Comparison of ENCODE assay signal across 1 cellular context in the genomic region with DNA sequence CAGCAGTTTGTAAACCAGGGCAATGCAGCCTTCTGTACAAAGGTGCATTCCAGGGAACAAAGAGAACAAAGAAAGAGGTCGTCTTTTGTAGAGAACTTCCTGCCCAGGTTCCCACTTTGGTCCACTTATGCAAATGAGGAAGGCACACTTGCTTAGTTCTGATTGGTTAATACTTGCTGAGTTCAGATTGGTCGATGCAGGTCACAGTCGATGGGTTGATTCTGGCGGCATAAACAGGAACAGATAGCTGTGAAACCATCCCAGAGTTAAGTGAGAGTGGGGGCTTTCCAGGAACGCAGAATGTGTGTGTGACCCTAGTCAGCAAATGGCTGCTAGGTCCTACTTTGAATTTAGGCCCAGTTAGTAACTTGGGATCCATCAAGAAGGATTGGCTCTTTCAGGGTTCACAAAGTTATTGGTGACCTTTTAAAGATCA.
TF ChIP-seq lines count a peak whose summit lies in the region.

No MANE protein-coding gene starts in this region.

TF ChIP-seq in GM12878, 131 proteins besides CTCF, POLR2A, EP300 and RAD21 (continues in another document):
- TF ChIP-seq, protein P1, sequence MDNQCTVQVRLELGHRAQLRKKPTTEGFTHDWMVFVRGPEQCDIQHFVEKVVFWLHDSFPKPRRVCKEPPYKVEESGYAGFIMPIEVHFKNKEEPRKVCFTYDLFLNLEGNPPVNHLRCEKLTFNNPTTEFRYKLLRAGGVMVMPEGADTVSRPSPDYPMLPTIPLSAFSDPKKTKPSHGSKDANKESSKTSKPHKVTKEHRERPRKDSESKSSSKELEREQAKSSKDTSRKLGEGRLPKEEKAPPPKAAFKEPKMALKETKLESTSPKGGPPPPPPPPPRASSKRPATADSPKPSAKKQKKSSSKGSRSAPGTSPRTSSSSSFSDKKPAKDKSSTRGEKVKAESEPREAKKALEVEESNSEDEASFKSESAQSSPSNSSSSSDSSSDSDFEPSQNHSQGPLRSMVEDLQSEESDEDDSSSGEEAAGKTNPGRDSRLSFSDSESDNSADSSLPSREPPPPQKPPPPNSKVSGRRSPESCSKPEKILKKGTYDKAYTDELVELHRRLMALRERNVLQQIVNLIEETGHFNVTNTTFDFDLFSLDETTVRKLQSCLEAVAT (IDR thresholded peaks at IDR 0.05) = peak; percentile 97
- peak in 1 of 2 experiments; percentile 37; a peak in 1 of 4 replicates for TF ChIP-seq BHLHE40 (IDR thresholded peaks at IDR 0.05; ENCODE audit: borderline replicate concordance in 1 of 2, low read depth in 2 of 2, low read length in 1 of 2)
- TF ChIP-seq ATF7 (IDR thresholded peaks at IDR 0.05; ENCODE audit: low read depth) = 0 out of 2 replicates have a peak, but pooled peaks have one; percentile 19
- TF ChIP-seq SP1 (IDR thresholded peaks at IDR 0.05; ENCODE audit: low read depth, low read length) = peak; percentile 56
- TF ChIP-seq, protein P2, sequence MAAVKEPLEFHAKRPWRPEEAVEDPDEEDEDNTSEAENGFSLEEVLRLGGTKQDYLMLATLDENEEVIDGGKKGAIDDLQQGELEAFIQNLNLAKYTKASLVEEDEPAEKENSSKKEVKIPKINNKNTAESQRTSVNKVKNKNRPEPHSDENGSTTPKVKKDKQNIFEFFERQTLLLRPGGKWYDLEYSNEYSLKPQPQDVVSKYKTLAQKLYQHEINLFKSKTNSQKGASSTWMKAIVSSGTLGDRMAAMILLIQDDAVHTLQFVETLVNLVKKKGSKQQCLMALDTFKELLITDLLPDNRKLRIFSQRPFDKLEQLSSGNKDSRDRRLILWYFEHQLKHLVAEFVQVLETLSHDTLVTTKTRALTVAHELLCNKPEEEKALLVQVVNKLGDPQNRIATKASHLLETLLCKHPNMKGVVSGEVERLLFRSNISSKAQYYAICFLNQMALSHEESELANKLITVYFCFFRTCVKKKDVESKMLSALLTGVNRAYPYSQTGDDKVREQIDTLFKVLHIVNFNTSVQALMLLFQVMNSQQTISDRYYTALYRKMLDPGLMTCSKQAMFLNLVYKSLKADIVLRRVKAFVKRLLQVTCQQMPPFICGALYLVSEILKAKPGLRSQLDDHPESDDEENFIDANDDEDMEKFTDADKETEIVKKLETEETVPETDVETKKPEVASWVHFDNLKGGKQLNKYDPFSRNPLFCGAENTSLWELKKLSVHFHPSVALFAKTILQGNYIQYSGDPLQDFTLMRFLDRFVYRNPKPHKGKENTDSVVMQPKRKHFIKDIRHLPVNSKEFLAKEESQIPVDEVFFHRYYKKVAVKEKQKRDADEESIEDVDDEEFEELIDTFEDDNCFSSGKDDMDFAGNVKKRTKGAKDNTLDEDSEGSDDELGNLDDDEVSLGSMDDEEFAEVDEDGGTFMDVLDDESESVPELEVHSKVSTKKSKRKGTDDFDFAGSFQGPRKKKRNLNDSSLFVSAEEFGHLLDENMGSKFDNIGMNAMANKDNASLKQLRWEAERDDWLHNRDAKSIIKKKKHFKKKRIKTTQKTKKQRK (IDR thresholded peaks at IDR 0.05; ENCODE audit: low read depth, low read length) = no peak
- TF ChIP-seq RUNX3 (IDR thresholded peaks at IDR 0.05; ENCODE audit: low read length) = peak; percentile 24; the same call in 1 of the 2 replicates
- TF ChIP-seq, protein P3, sequence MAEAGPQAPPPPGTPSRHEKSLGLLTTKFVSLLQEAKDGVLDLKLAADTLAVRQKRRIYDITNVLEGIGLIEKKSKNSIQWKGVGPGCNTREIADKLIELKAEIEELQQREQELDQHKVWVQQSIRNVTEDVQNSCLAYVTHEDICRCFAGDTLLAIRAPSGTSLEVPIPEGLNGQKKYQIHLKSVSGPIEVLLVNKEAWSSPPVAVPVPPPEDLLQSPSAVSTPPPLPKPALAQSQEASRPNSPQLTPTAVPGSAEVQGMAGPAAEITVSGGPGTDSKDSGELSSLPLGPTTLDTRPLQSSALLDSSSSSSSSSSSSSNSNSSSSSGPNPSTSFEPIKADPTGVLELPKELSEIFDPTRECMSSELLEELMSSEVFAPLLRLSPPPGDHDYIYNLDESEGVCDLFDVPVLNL (IDR thresholded peaks at IDR 0.05; ENCODE audit: low read depth, low read length) = no peak
- TF ChIP-seq, protein P4, sequence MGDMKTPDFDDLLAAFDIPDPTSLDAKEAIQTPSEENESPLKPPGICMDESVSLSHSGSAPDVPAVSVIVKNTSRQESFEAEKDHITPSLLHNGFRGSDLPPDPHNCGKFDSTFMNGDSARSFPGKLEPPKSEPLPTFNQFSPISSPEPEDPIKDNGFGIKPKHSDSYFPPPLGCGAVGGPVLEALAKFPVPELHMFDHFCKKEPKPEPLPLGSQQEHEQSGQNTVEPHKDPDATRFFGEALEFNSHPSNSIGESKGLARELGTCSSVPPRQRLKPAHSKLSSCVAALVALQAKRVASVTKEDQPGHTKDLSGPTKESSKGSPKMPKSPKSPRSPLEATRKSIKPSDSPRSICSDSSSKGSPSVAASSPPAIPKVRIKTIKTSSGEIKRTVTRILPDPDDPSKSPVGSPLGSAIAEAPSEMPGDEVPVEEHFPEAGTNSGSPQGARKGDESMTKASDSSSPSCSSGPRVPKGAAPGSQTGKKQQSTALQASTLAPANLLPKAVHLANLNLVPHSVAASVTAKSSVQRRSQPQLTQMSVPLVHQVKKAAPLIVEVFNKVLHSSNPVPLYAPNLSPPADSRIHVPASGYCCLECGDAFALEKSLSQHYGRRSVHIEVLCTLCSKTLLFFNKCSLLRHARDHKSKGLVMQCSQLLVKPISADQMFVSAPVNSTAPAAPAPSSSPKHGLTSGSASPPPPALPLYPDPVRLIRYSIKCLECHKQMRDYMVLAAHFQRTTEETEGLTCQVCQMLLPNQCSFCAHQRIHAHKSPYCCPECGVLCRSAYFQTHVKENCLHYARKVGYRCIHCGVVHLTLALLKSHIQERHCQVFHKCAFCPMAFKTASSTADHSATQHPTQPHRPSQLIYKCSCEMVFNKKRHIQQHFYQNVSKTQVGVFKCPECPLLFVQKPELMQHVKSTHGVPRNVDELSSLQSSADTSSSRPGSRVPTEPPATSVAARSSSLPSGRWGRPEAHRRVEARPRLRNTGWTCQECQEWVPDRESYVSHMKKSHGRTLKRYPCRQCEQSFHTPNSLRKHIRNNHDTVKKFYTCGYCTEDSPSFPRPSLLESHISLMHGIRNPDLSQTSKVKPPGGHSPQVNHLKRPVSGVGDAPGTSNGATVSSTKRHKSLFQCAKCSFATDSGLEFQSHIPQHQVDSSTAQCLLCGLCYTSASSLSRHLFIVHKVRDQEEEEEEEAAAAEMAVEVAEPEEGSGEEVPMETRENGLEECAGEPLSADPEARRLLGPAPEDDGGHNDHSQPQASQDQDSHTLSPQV (IDR thresholded peaks at IDR 0.05) = no peak; the same call in 1 of the 2 replicates
- TF ChIP-seq YBX1 (IDR thresholded peaks at IDR 0.05) = no peak
- TF ChIP-seq, protein P5, sequence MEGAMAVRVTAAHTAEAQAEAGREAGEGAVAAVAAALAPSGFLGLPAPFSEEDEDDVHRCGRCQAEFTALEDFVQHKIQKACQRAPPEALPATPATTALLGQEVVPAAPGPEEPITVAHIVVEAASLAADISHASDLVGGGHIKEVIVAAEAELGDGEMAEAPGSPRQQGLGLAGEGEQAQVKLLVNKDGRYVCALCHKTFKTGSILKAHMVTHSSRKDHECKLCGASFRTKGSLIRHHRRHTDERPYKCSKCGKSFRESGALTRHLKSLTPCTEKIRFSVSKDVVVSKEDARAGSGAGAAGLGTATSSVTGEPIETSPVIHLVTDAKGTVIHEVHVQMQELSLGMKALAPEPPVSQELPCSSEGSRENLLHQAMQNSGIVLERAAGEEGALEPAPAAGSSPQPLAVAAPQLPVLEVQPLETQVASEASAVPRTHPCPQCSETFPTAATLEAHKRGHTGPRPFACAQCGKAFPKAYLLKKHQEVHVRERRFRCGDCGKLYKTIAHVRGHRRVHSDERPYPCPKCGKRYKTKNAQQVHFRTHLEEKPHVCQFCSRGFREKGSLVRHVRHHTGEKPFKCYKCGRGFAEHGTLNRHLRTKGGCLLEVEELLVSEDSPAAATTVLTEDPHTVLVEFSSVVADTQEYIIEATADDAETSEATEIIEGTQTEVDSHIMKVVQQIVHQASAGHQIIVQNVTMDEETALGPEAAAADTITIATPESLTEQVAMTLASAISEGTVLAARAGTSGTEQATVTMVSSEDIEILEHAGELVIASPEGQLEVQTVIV (IDR thresholded peaks at IDR 0.05; ENCODE audit: borderline replicate concordance, partially characterized antibody) = no peak
- no peak for TF ChIP-seq RBBP5 (conservative IDR thresholded peaks at IDR 0.05)
- no peak for TF ChIP-seq ESRRA (IDR thresholded peaks at IDR 0.05; ENCODE audit: low read length)
- no peak for TF ChIP-seq BACH1 (IDR thresholded peaks at IDR 0.05; ENCODE audit: borderline replicate concordance)
- TF ChIP-seq, protein P6, sequence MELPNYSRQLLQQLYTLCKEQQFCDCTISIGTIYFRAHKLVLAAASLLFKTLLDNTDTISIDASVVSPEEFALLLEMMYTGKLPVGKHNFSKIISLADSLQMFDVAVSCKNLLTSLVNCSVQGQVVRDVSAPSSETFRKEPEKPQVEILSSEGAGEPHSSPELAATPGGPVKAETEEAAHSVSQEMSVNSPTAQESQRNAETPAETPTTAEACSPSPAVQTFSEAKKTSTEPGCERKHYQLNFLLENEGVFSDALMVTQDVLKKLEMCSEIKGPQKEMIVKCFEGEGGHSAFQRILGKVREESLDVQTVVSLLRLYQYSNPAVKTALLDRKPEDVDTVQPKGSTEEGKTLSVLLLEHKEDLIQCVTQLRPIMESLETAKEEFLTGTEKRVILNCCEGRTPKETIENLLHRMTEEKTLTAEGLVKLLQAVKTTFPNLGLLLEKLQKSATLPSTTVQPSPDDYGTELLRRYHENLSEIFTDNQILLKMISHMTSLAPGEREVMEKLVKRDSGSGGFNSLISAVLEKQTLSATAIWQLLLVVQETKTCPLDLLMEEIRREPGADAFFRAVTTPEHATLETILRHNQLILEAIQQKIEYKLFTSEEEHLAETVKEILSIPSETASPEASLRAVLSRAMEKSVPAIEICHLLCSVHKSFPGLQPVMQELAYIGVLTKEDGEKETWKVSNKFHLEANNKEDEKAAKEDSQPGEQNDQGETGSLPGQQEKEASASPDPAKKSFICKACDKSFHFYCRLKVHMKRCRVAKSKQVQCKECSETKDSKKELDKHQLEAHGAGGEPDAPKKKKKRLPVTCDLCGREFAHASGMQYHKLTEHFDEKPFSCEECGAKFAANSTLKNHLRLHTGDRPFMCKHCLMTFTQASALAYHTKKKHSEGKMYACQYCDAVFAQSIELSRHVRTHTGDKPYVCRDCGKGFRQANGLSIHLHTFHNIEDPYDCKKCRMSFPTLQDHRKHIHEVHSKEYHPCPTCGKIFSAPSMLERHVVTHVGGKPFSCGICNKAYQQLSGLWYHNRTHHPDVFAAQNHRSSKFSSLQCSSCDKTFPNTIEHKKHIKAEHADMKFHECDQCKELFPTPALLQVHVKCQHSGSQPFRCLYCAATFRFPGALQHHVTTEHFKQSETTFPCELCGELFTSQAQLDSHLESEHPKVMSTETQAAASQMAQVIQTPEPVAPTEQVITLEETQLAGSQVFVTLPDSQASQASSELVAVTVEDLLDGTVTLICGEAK (IDR thresholded peaks at IDR 0.05; ENCODE audit: borderline replicate concordance) = 0 out of 2 replicates have a peak, but pooled peaks have one; percentile 1
- peak; percentile 99 for TF ChIP-seq RELA (IDR thresholded peaks at IDR 0.05; ENCODE audit: borderline replicate concordance, partially characterized antibody)
- no peak for TF ChIP-seq ASH2L (IDR thresholded peaks at IDR 0.05; ENCODE audit: borderline replicate concordance, low read depth)
- peak in 1 of 2 experiments; percentile 40; a peak in 2 of 4 replicates for TF ChIP-seq IKZF2 (IDR thresholded peaks at IDR 0.05)
- TF ChIP-seq MEF2A (IDR thresholded peaks at IDR 0.05; ENCODE audit: insufficient read depth, low read depth, low read length) = 0 out of 2 replicates have a peak, but pooled peaks have one; percentile 11
- no peak for TF ChIP-seq IRF4 (IDR thresholded peaks at IDR 0.05; ENCODE audit: low read depth, low read length)
- peak; percentile 65; the same call in 1 of the 2 replicates for TF ChIP-seq TAF1 (IDR thresholded peaks at IDR 0.05; ENCODE audit: borderline replicate concordance, low read depth, low read length)
- TF ChIP-seq MTA2 (IDR thresholded peaks at IDR 0.05; ENCODE audit: low read depth) = 0 out of 2 replicates have a peak, but pooled peaks have one; percentile 26
- TF ChIP-seq JUND (IDR thresholded peaks at IDR 0.05; ENCODE audit: low read depth, low read length) = no peak
- TF ChIP-seq PAX5 (IDR thresholded peaks at IDR 0.05; ENCODE audit: borderline replicate concordance, low read depth, low read length) = peak; percentile 90
- peak; percentile 71 for TF ChIP-seq POLR2AphosphoS5 (IDR thresholded peaks at IDR 0.05; ENCODE audit: low read length)
- peak; percentile 13 for TF ChIP-seq MEF2B (IDR thresholded peaks at IDR 0.05; ENCODE audit: partially characterized antibody, poor library complexity, severe bottlenecking)
- no peak; the same call in 1 of the 2 replicates for TF ChIP-seq GATAD2B (conservative IDR thresholded peaks at IDR 0.05; ENCODE audit: low read depth)
- TF ChIP-seq CREB1 (IDR thresholded peaks at IDR 0.05; ENCODE audit: low read depth) = peak; percentile 58; the same call in 1 of the 2 replicates
- no peak for TF ChIP-seq MTA3 (IDR thresholded peaks at IDR 0.05; ENCODE audit: borderline replicate concordance, low read length)
- peak; percentile 47; the same call in 1 of the 2 replicates for TF ChIP-seq FOXK2 (IDR thresholded peaks at IDR 0.05)
- TF ChIP-seq, protein P7, sequence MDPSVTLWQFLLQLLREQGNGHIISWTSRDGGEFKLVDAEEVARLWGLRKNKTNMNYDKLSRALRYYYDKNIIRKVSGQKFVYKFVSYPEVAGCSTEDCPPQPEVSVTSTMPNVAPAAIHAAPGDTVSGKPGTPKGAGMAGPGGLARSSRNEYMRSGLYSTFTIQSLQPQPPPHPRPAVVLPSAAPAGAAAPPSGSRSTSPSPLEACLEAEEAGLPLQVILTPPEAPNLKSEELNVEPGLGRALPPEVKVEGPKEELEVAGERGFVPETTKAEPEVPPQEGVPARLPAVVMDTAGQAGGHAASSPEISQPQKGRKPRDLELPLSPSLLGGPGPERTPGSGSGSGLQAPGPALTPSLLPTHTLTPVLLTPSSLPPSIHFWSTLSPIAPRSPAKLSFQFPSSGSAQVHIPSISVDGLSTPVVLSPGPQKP (IDR thresholded peaks at IDR 0.05; ENCODE audit: low read depth, low read length) = no peak
- no peak for TF ChIP-seq RFX5 (IDR thresholded peaks at IDR 0.05; ENCODE audit: low read depth, low read length)
- TF ChIP-seq CREM (IDR thresholded peaks at IDR 0.05; ENCODE audit: low read depth) = peak; percentile 31; the same call in 1 of the 2 replicates
- peak; percentile 88 for TF ChIP-seq YY1 (IDR thresholded peaks at IDR 0.05; ENCODE audit: low read depth, low read length)
- TF ChIP-seq BMI1 (IDR thresholded peaks at IDR 0.05; ENCODE audit: borderline replicate concordance) = no peak
- TF ChIP-seq SREBF1 (IDR thresholded peaks at IDR 0.05; ENCODE audit: low read length) = no peak
- TF ChIP-seq RAD51 (IDR thresholded peaks at IDR 0.05) = 0 out of 2 replicates have a peak, but pooled peaks have one; percentile 10
- TF ChIP-seq SUPT20H (IDR thresholded peaks at IDR 0.05; ENCODE audit: borderline replicate concordance, control insufficient read depth, low read depth, low read length) = no peak
- TF ChIP-seq POU2F2 (IDR thresholded peaks at IDR 0.05; ENCODE audit: borderline replicate concordance, low read depth, low read length) = peak; percentile 99
- no peak for TF ChIP-seq POLR2AphosphoS2 (IDR thresholded peaks at IDR 0.05; ENCODE audit: low read depth, low read length)
- 0 out of 2 replicates have a peak, but pooled peaks have one; percentile 34 for TF ChIP-seq GABPA (IDR thresholded peaks at IDR 0.05; ENCODE audit: low read depth)
- peak; percentile 73 for TF ChIP-seq SPI1 (IDR thresholded peaks at IDR 0.05; ENCODE audit: borderline replicate concordance, insufficient read depth, low read depth, low read length)
- no peak for TF ChIP-seq ZNF207 (IDR thresholded peaks at IDR 0.05; ENCODE audit: borderline replicate concordance)
